Comparison of ENCODE assay signal across 13 cellular contexts in the genomic region with DNA sequence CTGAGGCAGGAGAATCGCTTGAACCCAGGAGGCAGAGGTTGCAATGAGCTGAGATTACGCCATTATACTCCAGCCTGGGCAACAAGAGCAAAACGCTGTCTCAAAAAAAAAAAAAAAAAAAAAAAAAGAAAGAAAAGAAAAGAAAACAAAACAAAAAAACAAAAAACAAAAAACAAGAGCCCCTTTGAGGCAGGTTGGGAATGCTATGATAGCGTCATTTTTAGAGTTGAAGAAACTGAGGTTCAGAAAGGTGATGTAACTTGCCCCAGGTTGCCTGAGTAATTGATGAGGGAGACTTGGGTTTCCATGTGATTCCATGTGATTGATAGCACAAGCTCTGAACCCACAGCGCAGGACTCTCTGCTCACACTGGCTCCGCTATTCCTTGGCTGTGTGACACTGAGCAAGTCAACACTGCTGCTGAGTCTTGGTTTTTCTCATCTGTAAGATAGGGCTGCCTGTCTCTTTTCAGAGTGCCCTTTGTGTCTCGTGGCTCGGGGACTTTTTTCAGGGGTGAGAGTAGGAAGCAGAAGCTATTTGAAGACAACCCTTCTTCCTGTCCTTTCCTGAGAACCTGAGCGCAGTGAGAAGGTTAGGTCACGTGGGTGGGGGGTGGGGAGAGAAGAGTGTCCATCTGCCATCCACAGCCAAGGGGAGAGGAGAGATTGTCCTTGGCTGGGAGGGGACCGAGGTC. TPM values are rescaled to one million over a fixed set of nuclear protein-coding genes. Genes with fewer than 3 reads are reported as not detected.
A peak's percentile ranks its signal among the peaks of the same experiment; 100 is the strongest.
DNase-seq lines count a peak whose midpoint lies in the region; ATAC-seq and TF ChIP-seq lines count a peak whose summit lies in the region.
"Had no signal": no experiment of that assay in that cellular context is flagged by ENCODE, and none has a peak within 500 bp of the region (broad histone marks: within the 10 kb centered on the region; RNA-seq: fewer than 3 reads in every experiment).

No MANE protein-coding gene starts in this region.

- H3K9me3 Mint-ChIP-seq in activated CD4-positive, alpha-beta memory T cell treated with anti-CD3 and anti-CD28 coated beads for 36 hours = no peaks in the 10 kb centered on the region
- H3K9me3 Mint-ChIP-seq in activated CD4-positive, alpha-beta memory T cell treated with anti-CD3 and anti-CD28 coated beads, Interleukin-2, amount 10 ng/mL, durations not matched to agents 7 days and 5 days = no peaks in the 10 kb centered on the region
- no peaks in the 10 kb centered on the region for H3K9me3 Mint-ChIP-seq in GM23338
- no peaks in the 10 kb centered on the region for H3K9me3 Mint-ChIP-seq in natural killer cell treated with Interleukin-12 subunit alpha and Interleukin-12 subunit beta and Interleukin-15 and Interleukin-18, amount 100 ng/mL, for 72 hours
- H3K9me3 Mint-ChIP-seq: activated CD4-positive, alpha-beta T cell treated with anti-CD3 and anti-CD28 coated beads, Interleukin-2, amount 10 ng/mL, durations not matched to agents 7 days and 5 days had no signal

- no peaks in the 10 kb centered on the region for H3K9me2 ChIP-seq in GM23338 (ENCODE audit: insufficient read depth)
- H3K9me2 ChIP-seq in SU-DHL-6 (replicated peaks; ENCODE audit: insufficient read depth, low read length) = no peaks in the 10 kb centered on the region

- peak; percentile 18 for DNase-seq in activated CD4-positive, alpha-beta memory T cell treated with anti-CD3 and anti-CD28 coated beads for 36 hours
- no peak for DNase-seq in activated CD4-positive, alpha-beta memory T cell treated with anti-CD3 and anti-CD28 coated beads, Interleukin-2, amount 10 ng/mL, durations not matched to agents 7 days and 5 days
- DNase-seq in GM23338 (ENCODE audit: low spot score) (no peak), NCI-H2029 (lab: John Stamatoyannopoulos, UW) (no peak), tibial artery (no peak), C1 segment of cervical spinal cord (lab: John Stamatoyannopoulos, UW) (no peak)
- no peak for DNase-seq in natural killer cell treated with Interleukin-12 subunit alpha and Interleukin-12 subunit beta and Interleukin-15 and Interleukin-18, amount 100 ng/mL, for 72 hours (ENCODE audit: low spot score)
- DNase-seq: activated CD4-positive, alpha-beta T cell treated with anti-CD3 and anti-CD28 coated beads, Interleukin-2, amount 10 ng/mL, durations not matched to agents 7 days and 5 days; NCI-H1694 treated with DMSO at 0.1 percent for 48 hours; NK-92 treated with Interleukin-12 subunit alpha and Interleukin-12 subunit beta, amount 100 ng/mL, for 24 hours had no signal

- H3K4me3 ChIP-seq in GM23338 (no peak overlapping the region), SU-DHL-6 (ENCODE audit: insufficient read depth, low read length, poor library complexity, severe bottlenecking) (peak overlapping the region; percentile 53), tibial artery (no peak overlapping the region)
- H3K4me3 ChIP-seq: esophagus muscularis mucosa had no signal

- H3K36me3 Mint-ChIP-seq in activated CD4-positive, alpha-beta memory T cell treated with anti-CD3 and anti-CD28 coated beads for 36 hours = no peaks in the 10 kb centered on the region
- H3K36me3 Mint-ChIP-seq in activated CD4-positive, alpha-beta memory T cell treated with anti-CD3 and anti-CD28 coated beads, Interleukin-2, amount 10 ng/mL, durations not matched to agents 7 days and 5 days (ENCODE audit: low read depth) = no peaks in the 10 kb centered on the region
- H3K36me3 Mint-ChIP-seq in GM23338 (ENCODE audit: low read depth) = no peaks in the 10 kb centered on the region
- no peaks in the 10 kb centered on the region for H3K36me3 Mint-ChIP-seq in natural killer cell treated with Interleukin-12 subunit alpha and Interleukin-12 subunit beta and Interleukin-15 and Interleukin-18, amount 100 ng/mL, for 72 hours

- H3F3A ChIP-seq in GM23338 (replicated peaks; ENCODE audit: low read depth) (no peaks in the 10 kb centered on the region), SU-DHL-6 (ENCODE audit: insufficient read depth) (peaks cover 95% of the 10 kb centered on the region)

- ATAC-seq in GM23338 = no peak
- ATAC-seq in natural killer cell treated with Interleukin-12 subunit alpha and Interleukin-12 subunit beta and Interleukin-15 and Interleukin-18, amount 100 ng/mL, for 72 hours = no peak

- CTCF ChIA-PET in activated CD4-positive, alpha-beta memory T cell treated with anti-CD3 and anti-CD28 coated beads for 36 hours (lab: Charles Lee) = no interaction called here
- CTCF ChIA-PET in activated CD4-positive, alpha-beta memory T cell treated with anti-CD3 and anti-CD28 coated beads, Interleukin-2, amount 10 ng/mL, durations not matched to agents 7 days and 5 days (lab: Charles Lee) = interaction anchor here (0.9 to 1.5 kb wide), 3 partner anchors 39 to 101 kb away, joined by 3 to 5 read pairs (median 3); a partner anchor contains a TSS

- H3K36me3 ChIP-seq in GM23338 (ENCODE audit: insufficient read depth) = no peaks in the 10 kb centered on the region
- H3K36me3 ChIP-seq in SU-DHL-6 (ENCODE audit: low read length) = no peaks in the 10 kb centered on the region
- H3K36me3 ChIP-seq in tibial artery = no peaks in the 10 kb centered on the region
- H3K36me3 ChIP-seq: esophagus muscularis mucosa had no signal

- TF ChIP-seq CTCF in GM23338 (conservative IDR thresholded peaks at IDR 0.05; ENCODE audit: low read depth in 2 of 2) (no peak), SU-DHL-6 (IDR thresholded peaks at IDR 0.05; ENCODE audit: insufficient read depth, low read length, poor library complexity, severe bottlenecking) (no peak), tibial artery (IDR thresholded peaks at IDR 0.05) (no peak)

- H3K9me3 ChIP-seq in SU-DHL-6 (ENCODE audit: insufficient read depth, low read length) = no peaks in the 10 kb centered on the region
- H3K9me3 ChIP-seq in tibial artery = no peaks in the 10 kb centered on the region
- H3K9me3 ChIP-seq: esophagus muscularis mucosa had no signal

- H2AFZ ChIP-seq in GM23338 (peak overlapping the region; percentile 82; the same call in 1 of the 2 replicates), SU-DHL-6 (ENCODE audit: low read depth, low read length, severe bottlenecking) (no peak overlapping the region)
- H2AFZ ChIP-seq: parathyroid adenoma had no signal

- H3K27ac ChIP-seq in GM23338 (ENCODE audit: low read depth) = no peak overlapping the region
- peak overlapping the region; percentile 96 for H3K27ac ChIP-seq in SU-DHL-6 (ENCODE audit: low read depth, low read length)
- no peak overlapping the region for H3K27ac ChIP-seq in tibial artery
- H3K27ac ChIP-seq: esophagus muscularis mucosa, parathyroid adenoma had no signal

- no peak overlapping the region for H3K4me2 ChIP-seq in GM23338
- peak overlapping the region; percentile 71 for H3K4me2 ChIP-seq in SU-DHL-6 (ENCODE audit: low read depth, low read length, poor library complexity, severe bottlenecking)

- H4K20me1 ChIP-seq in GM23338 (replicated peaks; ENCODE audit: insufficient read depth) = no peaks in the 10 kb centered on the region
- H4K20me1 ChIP-seq in SU-DHL-6 (ENCODE audit: low read depth, low read length) = no peaks in the 10 kb centered on the region

- H3K9ac ChIP-seq in SU-DHL-6 (ENCODE audit: low read length) = peak overlapping the region; percentile 58
- H3K9ac ChIP-seq: parathyroid adenoma had no signal

- H3K79me2 ChIP-seq in GM23338 (replicated peaks; ENCODE audit: insufficient read depth) (no peaks in the 10 kb centered on the region), SU-DHL-6 (ENCODE audit: insufficient read depth, low read length) (peaks cover 31% of the 10 kb centered on the region)
- H3K79me2 ChIP-seq: parathyroid adenoma had no signal

- intact Hi-C loops in activated CD4-positive, alpha-beta memory T cell treated with anti-CD3 and anti-CD28 coated beads for 36 hours (cut with micrococcal nuclease) = loop anchor here (5.0 kb wide), 1 partner anchor 43 kb away; a partner anchor contains a TSS
- intact Hi-C loops in tibial artery (cut with DNase I; ENCODE audit: low total_unique reads) = loop anchor here (10.0 kb wide), 2 partner anchors 46 to 96 kb away; a partner anchor contains a TSS

- H3K4me3 Mint-ChIP-seq in activated CD4-positive, alpha-beta memory T cell treated with anti-CD3 and anti-CD28 coated beads for 36 hours = no peak overlapping the region
- no peak overlapping the region for H3K4me3 Mint-ChIP-seq in activated CD4-positive, alpha-beta memory T cell treated with anti-CD3 and anti-CD28 coated beads, Interleukin-2, amount 10 ng/mL, durations not matched to agents 7 days and 5 days
- H3K4me3 Mint-ChIP-seq in GM23338 = no peak overlapping the region
- peak overlapping the region; percentile 78 for H3K4me3 Mint-ChIP-seq in natural killer cell treated with Interleukin-12 subunit alpha and Interleukin-12 subunit beta and Interleukin-15 and Interleukin-18, amount 100 ng/mL, for 72 hours
- H3K4me3 Mint-ChIP-seq: activated CD4-positive, alpha-beta T cell treated with anti-CD3 and anti-CD28 coated beads, Interleukin-2, amount 10 ng/mL, durations not matched to agents 7 days and 5 days had no signal

- POLR2A ChIA-PET in activated CD4-positive, alpha-beta memory T cell treated with anti-CD3 and anti-CD28 coated beads for 36 hours (lab: Charles Lee) = interaction anchor here (0.6 kb wide), 1 partner anchor 19 kb away, joined by 4 read pairs; no protein-coding TSS in a partner anchor
- POLR2A ChIA-PET in activated CD4-positive, alpha-beta memory T cell treated with anti-CD3 and anti-CD28 coated beads, Interleukin-2, amount 10 ng/mL, durations not matched to agents 7 days and 5 days (lab: Charles Lee) = interaction anchor here (0.5 to 1.1 kb wide), 3 partner anchors 10 to 119 kb away, joined by 3 to 4 read pairs (median 3); a partner anchor contains a TSS

- H3K4me1 ChIP-seq in GM23338 (ENCODE audit: insufficient read depth) (no peaks in the 10 kb centered on the region; the same call in 1 of the 2 replicates), tibial artery (no peaks in the 10 kb centered on the region)
- H3K4me1 ChIP-seq: parathyroid adenoma had no signal

- peaks cover 34% of the 10 kb centered on the region for H3K4me1 Mint-ChIP-seq in activated CD4-positive, alpha-beta memory T cell treated with anti-CD3 and anti-CD28 coated beads for 36 hours (ENCODE audit: low read depth)
- peaks cover 48% of the 10 kb centered on the region for H3K4me1 Mint-ChIP-seq in activated CD4-positive, alpha-beta memory T cell treated with anti-CD3 and anti-CD28 coated beads, Interleukin-2, amount 10 ng/mL, durations not matched to agents 7 days and 5 days
- peaks cover 4% of the 10 kb centered on the region; the same call in 2 of the 3 replicates for H3K4me1 Mint-ChIP-seq in GM23338
- H3K4me1 Mint-ChIP-seq in natural killer cell treated with Interleukin-12 subunit alpha and Interleukin-12 subunit beta and Interleukin-15 and Interleukin-18, amount 100 ng/mL, for 72 hours (ENCODE audit: low read depth in 2 of 2) = peaks cover 52 to 62% of the 10 kb centered on the region in 2 donors

- H3K27me3 ChIP-seq in GM23338 (ENCODE audit: insufficient read depth) (no peaks in the 10 kb centered on the region), SU-DHL-6 (ENCODE audit: low read length) (no peaks in the 10 kb centered on the region), tibial artery (peaks cover 0 to 31% of the 10 kb centered on the region in 2 donors)

- H3K27me3 Mint-ChIP-seq in activated CD4-positive, alpha-beta memory T cell treated with anti-CD3 and anti-CD28 coated beads for 36 hours = peaks cover 9% of the 10 kb centered on the region
- H3K27me3 Mint-ChIP-seq in activated CD4-positive, alpha-beta memory T cell treated with anti-CD3 and anti-CD28 coated beads, Interleukin-2, amount 10 ng/mL, durations not matched to agents 7 days and 5 days = peaks cover 13% of the 10 kb centered on the region
- peaks cover 2% of the 10 kb centered on the region for H3K27me3 Mint-ChIP-seq in GM23338 (ENCODE audit: insufficient read depth, low read depth, poor library complexity)
- H3K27me3 Mint-ChIP-seq in natural killer cell treated with Interleukin-12 subunit alpha and Interleukin-12 subunit beta and Interleukin-15 and Interleukin-18, amount 100 ng/mL, for 72 hours = peaks cover 0 to 7% of the 10 kb centered on the region in 2 donors

- no peak overlapping the region for H3K27ac Mint-ChIP-seq in activated CD4-positive, alpha-beta memory T cell treated with anti-CD3 and anti-CD28 coated beads for 36 hours
- no peak overlapping the region for H3K27ac Mint-ChIP-seq in activated CD4-positive, alpha-beta memory T cell treated with anti-CD3 and anti-CD28 coated beads, Interleukin-2, amount 10 ng/mL, durations not matched to agents 7 days and 5 days
- H3K27ac Mint-ChIP-seq in GM23338 = no peak overlapping the region
- peak overlapping the region; percentile 67 to 78 for H3K27ac Mint-ChIP-seq in natural killer cell treated with Interleukin-12 subunit alpha and Interleukin-12 subunit beta and Interleukin-15 and Interleukin-18, amount 100 ng/mL, for 72 hours
- H3K27ac Mint-ChIP-seq: activated CD4-positive, alpha-beta T cell treated with anti-CD3 and anti-CD28 coated beads, Interleukin-2, amount 10 ng/mL, durations not matched to agents 7 days and 5 days had no signal

RNA-seq across cellular contexts. Expression of a gene that starts 2.5 kb away (rescaled TPM):
- not detected for total RNA-seq in activated CD4-positive, alpha-beta memory T cell treated with anti-CD3 and anti-CD28 coated beads for 36 hours
- total RNA-seq in activated CD4-positive, alpha-beta memory T cell treated with anti-CD3 and anti-CD28 coated beads, Interleukin-2, amount 10 ng/mL, durations not matched to agents 7 days and 5 days = under 1 TPM in 1 of 2 experiments, not detected in 1; 0.08 TPM
- not detected in 2 replicates for total RNA-seq in GM23338 (2014; rRNA removed; shearing (Covaris generic))
- polyA plus RNA-seq in GM23338 (2016; fragmentation: Nextera tagmentation; extraction: Ambion mirVana) = not detected in 2 replicates
- total RNA-seq in natural killer cell treated with Interleukin-12 subunit alpha and Interleukin-12 subunit beta and Interleukin-15 and Interleukin-18, amount 100 ng/mL, for 72 hours = 1 to 10 TPM; 2.1 to 3.8 TPM

RNA-seq across cellular contexts. Expression of a gene that starts 42.6 kb away (rescaled TPM):
- total RNA-seq in activated CD4-positive, alpha-beta memory T cell treated with anti-CD3 and anti-CD28 coated beads for 36 hours = 1 to 10 TPM; 5.3 to 5.4 TPM
- 1 to 10 TPM; 5.6 to 6.3 TPM for total RNA-seq in activated CD4-positive, alpha-beta memory T cell treated with anti-CD3 and anti-CD28 coated beads, Interleukin-2, amount 10 ng/mL, durations not matched to agents 7 days and 5 days
- total RNA-seq in GM23338 (2014; rRNA removed; shearing (Covaris generic)) = 8.5 and 10.2 TPM in 2 replicates
- 3.5 and 4.4 TPM in 2 replicates for polyA plus RNA-seq in GM23338 (2016; fragmentation: Nextera tagmentation; extraction: Ambion mirVana)
- total RNA-seq in natural killer cell treated with Interleukin-12 subunit alpha and Interleukin-12 subunit beta and Interleukin-15 and Interleukin-18, amount 100 ng/mL, for 72 hours = 10 to 100 TPM; 10.3 to 15.1 TPM

RNA-seq across cellular contexts. Expression of a gene that starts 48.9 kb away (rescaled TPM):
- 100 to 1,000 TPM; 116 to 120 TPM for total RNA-seq in activated CD4-positive, alpha-beta memory T cell treated with anti-CD3 and anti-CD28 coated beads for 36 hours
- total RNA-seq in activated CD4-positive, alpha-beta memory T cell treated with anti-CD3 and anti-CD28 coated beads, Interleukin-2, amount 10 ng/mL, durations not matched to agents 7 days and 5 days = 100 to 1,000 TPM; 153 to 158 TPM
- total RNA-seq in GM23338 (2014; rRNA removed; shearing (Covaris generic)) = 144 and 157 TPM in 2 replicates
- polyA plus RNA-seq in GM23338 (2016; fragmentation: Nextera tagmentation; extraction: Ambion mirVana) = 218 and 237 TPM in 2 replicates
- total RNA-seq in natural killer cell treated with Interleukin-12 subunit alpha and Interleukin-12 subunit beta and Interleukin-15 and Interleukin-18, amount 100 ng/mL, for 72 hours = 100 to 1,000 TPM in 1 of 2 donors, 10 to 100 TPM in 1; 89.7 to 162 TPM

Comparison
In these comparisons a context has a peak if more than half of its experiments do, and no peak if none do; other contexts are left out.
1. H3K27ac Mint-ChIP-seq: peak in natural killer cell treated with Interleukin-12 subunit alpha and Interleukin-12 subunit beta and Interleukin-15 and Interleukin-18, amount 100 ng/mL, for 72 hours (2 of 2); none in activated CD4-positive, alpha-beta memory T cell treated with anti-CD3 and anti-CD28 coated beads for 36 hours (single experiment), activated CD4-positive, alpha-beta memory T cell treated with anti-CD3 and anti-CD28 coated beads, Interleukin-2, amount 10 ng/mL, durations not matched to agents 7 days and 5 days (single experiment) and GM23338 (single experiment).